8 cellular contexts compared by ENCODE assay signal in genomic region chr11:94973099-94973968, GRCh38. TPM values are rescaled to one million over a fixed set of nuclear protein-coding genes. Genes with fewer than 3 reads are reported as not detected.
DNase-seq lines count a peak whose midpoint lies in the region; TF ChIP-seq lines count a peak whose summit lies in the region.

TSS of gene CWC15 (minus strand) at chr11:94973556. CDS start at chr11:94972185, 1,371 bp downstream.
TSS of gene KDM4D (plus strand) at chr11:94973709. CDS start at chr11:94997373, 23,664 bp downstream.

- H3K27ac ChIP-seq in effector memory CD4-positive, alpha-beta T cell (ENCODE audit: insufficient read depth, low read length, poor library complexity, severe bottlenecking): peak within 1 kb of the TSS; percentile 80

- DNase-seq in COLO668 (lab: John Stamatoyannopoulos, UW; ENCODE audit: unreplicated experiment): peak; percentile 89
- peak; percentile 92 for DNase-seq in GM20000 (ENCODE audit: low spot score)
- DNase-seq in HS-5 (ENCODE audit: low read depth): peak; percentile 72
- DNase-seq in NK-92 (lab: John Stamatoyannopoulos, UW; ENCODE audit: unreplicated experiment): peak; percentile 77
- DNase-seq in activated CD8-positive, alpha-beta memory T cell treated with anti-CD3 and anti-CD28 coated beads for 24 hours: peak; percentile 96
- DNase-seq in effector memory CD4-positive, alpha-beta T cell: peak; percentile 81 to 90 (median 89)
- peak; percentile 95 for DNase-seq in lung microvascular endothelial cell (ENCODE audit: low read depth in 2 of 2)
- peak; percentile 79 to 91 (median 87) for DNase-seq in stimulated activated CD4-positive, alpha-beta T cell treated with anti-CD3 and anti-CD28 coated beads, TNF-alpha, amount 100 ng/mL, for 4 hours (ENCODE audit: low read depth in 3 of 3)

- peaks cover 30% of the 10 kb centered on the region for H3K36me3 ChIP-seq in effector memory CD4-positive, alpha-beta T cell (ENCODE audit: control insufficient read depth, insufficient read depth, low read length)

- peaks cover 5% of the 10 kb centered on the region for H3K4me1 ChIP-seq in effector memory CD4-positive, alpha-beta T cell (ENCODE audit: control insufficient read depth, insufficient read depth, low read length, poor library complexity, severe bottlenecking)

- TF ChIP-seq CTCF in GM20000 (IDR thresholded peaks at IDR 0.05; ENCODE audit: extremely low read depth, missing control alignments): no peak

- H3K9me3 ChIP-seq in effector memory CD4-positive, alpha-beta T cell (ENCODE audit: control insufficient read depth, low read length): no peaks in the 10 kb centered on the region

- peak within 1 kb of the TSS; percentile 75 for H3K4me3 ChIP-seq in effector memory CD4-positive, alpha-beta T cell (ENCODE audit: insufficient read depth, low read depth, low read length, poor library complexity, severe bottlenecking)

- H3K27me3 ChIP-seq in effector memory CD4-positive, alpha-beta T cell (replicated peaks; ENCODE audit: control insufficient read depth, insufficient read depth, low read length, poor library complexity, severe bottlenecking): no peaks in the 10 kb centered on the region

RNA-seq across cellular contexts. Expression of gene CWC15, which starts in this region (rescaled TPM):
- total RNA-seq in lung microvascular endothelial cell: 24.2 and 28.4 TPM in 2 replicates

RNA-seq across cellular contexts. Expression of gene KDM4D, which starts in this region (rescaled TPM):
- total RNA-seq in lung microvascular endothelial cell: 0.20 and 0.22 TPM in 2 replicates

Comparison
In these comparisons a context has a peak if more than half of its experiments do, and no peak if none do; other contexts are left out.
1. Peak in every context shown above with its lines: DNase-seq, H3K4me3 ChIP-seq and H3K27ac ChIP-seq.